In genomic region chr16:65123846-65124513, GRCh38 we compare ENCODE assay signal across 11 cellular contexts. TPM values are rescaled to one million over a fixed set of nuclear protein-coding genes. Genes with fewer than 3 reads are reported as not detected.
DNase-seq lines count a peak whose midpoint lies in the region; ATAC-seq and TF ChIP-seq lines count a peak whose summit lies in the region.
"Had no signal": no experiment of that assay in that cellular context is flagged by ENCODE, and none has a peak within 500 bp of the region (broad histone marks: within the 10 kb centered on the region; RNA-seq: fewer than 3 reads in every experiment).

No MANE protein-coding gene starts in this region.

- peak overlapping the region; percentile 83 for H3K27ac ChIP-seq in GM23248
- H3K27ac ChIP-seq in smooth muscle cell (ENCODE audit: low read depth), result peak overlapping the region; percentile 94

- H3K4me1 ChIP-seq in GM23248 (ENCODE audit: insufficient read depth), result peaks cover 31% of the 10 kb centered on the region
- peaks cover 11% of the 10 kb centered on the region for H3K4me1 ChIP-seq in smooth muscle cell (ENCODE audit: low read depth)
- H3K4me1 ChIP-seq in mucosa of descending colon (ENCODE audit: low read depth), result peaks cover 16% of the 10 kb centered on the region

- H3K9ac ChIP-seq in GM23248, result peak overlapping the region; percentile 92
- H3K9ac ChIP-seq in smooth muscle cell (ENCODE audit: low read depth), result peak overlapping the region; percentile 84

- intact Hi-C loops in MCF 10A (cut with micrococcal nuclease), result no loop called here
- intact Hi-C loops in mucosa of descending colon (cut with DNase I, micrococcal nuclease), result no loop called here
- intact Hi-C loops in activated CD4-positive, alpha-beta memory T cell treated with anti-CD3 and anti-CD28 coated beads for 36 hours (cut with micrococcal nuclease), result loop anchor here (10.0 kb wide), 2 partner anchors 959 to 1151 kb away; no protein-coding TSS in a partner anchor

- no peaks in the 10 kb centered on the region for H3K27me3 ChIP-seq in GM23248 (replicated peaks; ENCODE audit: insufficient read depth)
- H3K27me3 ChIP-seq in smooth muscle cell (ENCODE audit: low read depth), result no peaks in the 10 kb centered on the region

- no peaks in the 10 kb centered on the region for H3K9me2 ChIP-seq in GM23248 (ENCODE audit: insufficient read depth)

- H3K4me2 ChIP-seq in GM23248 (ENCODE audit: unreplicated experiment), result peak overlapping the region; percentile 95
- H3K4me2 ChIP-seq in smooth muscle cell, result peak overlapping the region; percentile 92

- H3K4me3 ChIP-seq in GM23248 (peak overlapping the region; percentile 98), smooth muscle cell (peak overlapping the region; percentile 95), mucosa of descending colon (no peak overlapping the region)

- in situ Hi-C loops in GM23248 (cut with MboI), result loop anchor here (25.0 kb wide), 1 partner anchor 1762 kb away; no protein-coding TSS in a partner anchor

- H3K9me3 Mint-ChIP-seq in MCF 10A (ENCODE audit: unreplicated experiment), result no peaks in the 10 kb centered on the region
- H3K9me3 Mint-ChIP-seq in activated CD4-positive, alpha-beta memory T cell treated with anti-CD3 and anti-CD28 coated beads for 36 hours, result no peaks in the 10 kb centered on the region
- H3K9me3 Mint-ChIP-seq: activated naive CD4-positive, alpha-beta T cell treated with anti-CD3 and anti-CD28 coated beads, Interleukin-2, amount 50 U/mL, for 72 hours had no signal

- H3K79me2 ChIP-seq in GM23248 (ENCODE audit: insufficient read depth) (peaks cover 42% of the 10 kb centered on the region), smooth muscle cell (ENCODE audit: low read depth) (peaks cover 78% of the 10 kb centered on the region)

- peaks cover 5% of the 10 kb centered on the region for H3K4me1 Mint-ChIP-seq in MCF 10A (ENCODE audit: insufficient read depth, unreplicated experiment)
- H3K4me1 Mint-ChIP-seq in activated CD4-positive, alpha-beta memory T cell treated with anti-CD3 and anti-CD28 coated beads for 36 hours (ENCODE audit: low read depth), result no peaks in the 10 kb centered on the region

- BruUV-seq in MCF 10A (replicated peaks; lab: Mats Ljungman, UMichigan), result no TSS peak

- POLR2A ChIA-PET in MCF 10A (lab: Yijun Ruan, JAX), result interaction anchor here (0.6 kb wide), 1 partner anchor 930 kb away, joined by 3 read pairs; no protein-coding TSS in a partner anchor
- POLR2A ChIA-PET in activated CD4-positive, alpha-beta memory T cell treated with anti-CD3 and anti-CD28 coated beads for 36 hours (lab: Charles Lee), result no interaction called here

- no peak for ATAC-seq in mucosa of descending colon
- ATAC-seq: activated naive CD4-positive, alpha-beta T cell treated with anti-CD3 and anti-CD28 coated beads, Interleukin-2, amount 50 U/mL, for 72 hours; T-cell had no signal

- H3K4me3 Mint-ChIP-seq in MCF 10A (ENCODE audit: unreplicated experiment), result peak overlapping the region; percentile 84
- H3K4me3 Mint-ChIP-seq in activated CD4-positive, alpha-beta memory T cell treated with anti-CD3 and anti-CD28 coated beads for 36 hours, result no peak overlapping the region
- H3K4me3 Mint-ChIP-seq: T-cell had no signal

- H3K27me3 Mint-ChIP-seq in MCF 10A (ENCODE audit: insufficient read depth, unreplicated experiment), result peaks cover 12% of the 10 kb centered on the region
- H3K27me3 Mint-ChIP-seq in activated CD4-positive, alpha-beta memory T cell treated with anti-CD3 and anti-CD28 coated beads for 36 hours, result peaks cover 41% of the 10 kb centered on the region

- DNase-seq in GM23248, result peak; percentile 18
- no peak for DNase-seq in MCF 10A (ENCODE audit: unreplicated experiment)
- peak; percentile 57 for DNase-seq in islet precursor cell
- no peak for DNase-seq in smooth muscle cell (lab: John Stamatoyannopoulos, UW; ENCODE audit: unreplicated experiment)
- DNase-seq in OCI-M2 (lab: John Stamatoyannopoulos, UW; ENCODE audit: unreplicated experiment), result no peak
- no peak for DNase-seq in mucosa of descending colon
- no peak for DNase-seq in activated CD4-positive, alpha-beta memory T cell treated with anti-CD3 and anti-CD28 coated beads for 36 hours
- DNase-seq in NCI-H446 treated with DMSO at 0.1 percent for 48 hours (lab: John Stamatoyannopoulos, UW), result no peak
- DNase-seq: NCI-H1930, T-cell had no signal

- CTCF ChIA-PET in MCF 10A (lab: Yijun Ruan, JAX), result interaction anchor here (0.8 to 1.2 kb wide), 2 partner anchors 19 to 1152 kb away, joined by 3 read pairs; no protein-coding TSS in a partner anchor
- CTCF ChIA-PET in activated CD4-positive, alpha-beta memory T cell treated with anti-CD3 and anti-CD28 coated beads for 36 hours (lab: Charles Lee), result no interaction called here

- H2AFZ ChIP-seq in GM23248 (peak overlapping the region; percentile 79), smooth muscle cell (ENCODE audit: low read depth) (peak overlapping the region; percentile 12)

- TF ChIP-seq CTCF in MCF 10A (IDR thresholded peaks at IDR 0.05; ENCODE audit: unreplicated experiment), result no peak
- TF ChIP-seq CTCF in smooth muscle cell (IDR thresholded peaks at IDR 0.05; ENCODE audit: borderline replicate concordance, insufficient read depth, poor library complexity, severe bottlenecking), result no peak
- no peak for TF ChIP-seq CTCF in mucosa of descending colon (IDR thresholded peaks at IDR 0.05)

- H3F3A ChIP-seq in GM23248 (ENCODE audit: insufficient read depth) (peaks cover 26% of the 10 kb centered on the region), smooth muscle cell (ENCODE audit: low read depth) (peaks cover 42% of the 10 kb centered on the region)

- no peaks in the 10 kb centered on the region for H3K36me3 Mint-ChIP-seq in MCF 10A (ENCODE audit: insufficient read depth, unreplicated experiment)
- H3K36me3 Mint-ChIP-seq in activated CD4-positive, alpha-beta memory T cell treated with anti-CD3 and anti-CD28 coated beads for 36 hours, result no peaks in the 10 kb centered on the region
- H3K36me3 Mint-ChIP-seq: T-cell had no signal

- 45 to 50% methylated on average over 18 of the region's 18 CpGs for WGBS in GM23248 (ENCODE audit: low coverage in 1 of 2, low lambda C conversion rate in 2 of 2, missing lambda C conversion rate in 2 of 2), 2 experiments
- WGBS in smooth muscle cell (ENCODE audit: low lambda C conversion rate), result 16% methylated on average over 18 of the region's 18 CpGs

- no peaks in the 10 kb centered on the region for H3K9me3 ChIP-seq in GM23248 (ENCODE audit: low read depth)
- H3K9me3 ChIP-seq in smooth muscle cell (replicated peaks; ENCODE audit: low read depth), result no peaks in the 10 kb centered on the region
- H3K9me3 ChIP-seq in mucosa of descending colon, result no peaks in the 10 kb centered on the region

- H3K36me3 ChIP-seq in GM23248 (ENCODE audit: low read depth), result no peaks in the 10 kb centered on the region
- no peaks in the 10 kb centered on the region for H3K36me3 ChIP-seq in smooth muscle cell (ENCODE audit: low read depth)
- H3K36me3 ChIP-seq in mucosa of descending colon (ENCODE audit: low read depth), result no peaks in the 10 kb centered on the region

- H4K20me1 ChIP-seq in GM23248 (ENCODE audit: insufficient read depth) (no peaks in the 10 kb centered on the region; the same call in 1 of the 2 replicates), smooth muscle cell (ENCODE audit: low read depth) (peaks cover 28% of the 10 kb centered on the region)

- no peak overlapping the region for H3K27ac Mint-ChIP-seq in MCF 10A (ENCODE audit: low read depth, unreplicated experiment)
- no peak overlapping the region for H3K27ac Mint-ChIP-seq in activated CD4-positive, alpha-beta memory T cell treated with anti-CD3 and anti-CD28 coated beads for 36 hours
- H3K27ac Mint-ChIP-seq: activated naive CD4-positive, alpha-beta T cell treated with anti-CD3 and anti-CD28 coated beads, Interleukin-2, amount 50 U/mL, for 72 hours; T-cell had no signal

RNA-seq across cellular contexts. Expression of gene CDH11, which starts 2.1 kb away (rescaled TPM):
- 525 and 931 TPM in 2 replicates for total RNA-seq in GM23248 (2014; rRNA removed; shearing (Covaris generic))
- polyA plus RNA-seq in GM23248 (2016; fragmentation: Nextera tagmentation; extraction: Ambion mirVana) (263 and 264 TPM in 2 replicates), smooth muscle cell (637 and 1,034 TPM in 2 replicates)
- total RNA-seq in MCF 10A (2022) (0.33 and 0.83 TPM in 2 replicates), smooth muscle cell (1,172 and 1,251 TPM in 2 replicates), mucosa of descending colon (10 to 100 TPM in 2 of 3 donors, 1 to 10 TPM in 1; 6.4 to 24.7 (median 12.6) TPM)
- not detected for total RNA-seq in activated CD4-positive, alpha-beta memory T cell treated with anti-CD3 and anti-CD28 coated beads for 36 hours
- total RNA-seq: activated naive CD4-positive, alpha-beta T cell treated with anti-CD3 and anti-CD28 coated beads, Interleukin-2, amount 50 U/mL, for 72 hours had no signal

Comparison
In these comparisons a context has a peak if more than half of its experiments do, and no peak if none do; other contexts are left out.
1. DNase-seq: peak in GM23248 (single experiment) and islet precursor cell (single experiment); none in MCF 10A (single experiment), smooth muscle cell (single experiment), OCI-M2 (single experiment), mucosa of descending colon (0 of 3), activated CD4-positive, alpha-beta memory T cell treated with anti-CD3 and anti-CD28 coated beads for 36 hours (single experiment) and NCI-H446 treated with DMSO at 0.1 percent for 48 hours (single experiment).
2. RNA of gene CDH11, which starts 2.1 kb away (total RNA-seq): 1,172 to 1,251 TPM in smooth muscle cell and 525 to 931 TPM in GM23248; 6.4 to 24.7 TPM in mucosa of descending colon, 0.33 to 0.83 TPM in MCF 10A and not detected in activated CD4-positive, alpha-beta memory T cell treated with anti-CD3 and anti-CD28 coated beads for 36 hours; every median in the first group is over 10 times any median in the second.